ENCODE assay signal across 27 cellular contexts in the genomic region with DNA sequence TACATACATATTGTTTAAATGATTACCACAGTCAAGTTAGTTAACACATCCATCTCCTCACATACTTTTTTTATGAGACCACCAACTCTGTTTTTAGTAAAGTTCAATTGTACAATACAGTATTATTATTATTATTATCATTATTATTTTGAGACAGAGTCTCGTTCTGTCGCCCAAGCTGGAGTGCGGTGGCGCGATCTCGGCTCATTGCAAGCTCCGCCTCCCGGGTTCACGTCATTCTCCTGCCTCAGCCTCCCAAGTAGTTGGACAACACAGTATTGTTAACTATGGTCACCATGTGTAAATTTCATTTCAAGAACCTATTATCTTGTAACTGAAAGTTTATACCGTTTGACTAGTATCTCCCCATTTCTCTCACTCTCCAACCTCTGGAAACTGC.
A peak's percentile ranks its signal among the peaks of the same experiment; 100 is the strongest.
DNase-seq lines count a peak whose midpoint lies in the region; ATAC-seq and TF ChIP-seq lines count a peak whose summit lies in the region.
"Had no signal": no experiment of that assay in that cellular context is flagged by ENCODE, and none has a peak within 500 bp of the region (broad histone marks: within the 10 kb centered on the region; RNA-seq: fewer than 3 reads in every experiment).

No MANE protein-coding gene starts in this region.

- no peaks in the 10 kb centered on the region for H3K27me3 ChIP-seq in heart left ventricle
- H3K27me3 ChIP-seq: BE2C; BLaER1; BLaER1 treated with 17β-estradiol and CSF1 and Interleukin-3, amounts not matched to agents 10 nM and 100 nM had no signal

- ATAC-seq in Right ventricle myocardium superior (ENCODE audit: poor library complexity) (no peak), heart left ventricle (no peak)
- ATAC-seq: A549; CD8-positive, alpha-beta T cell had no signal

- intact Hi-C loops in Right ventricle myocardium superior (cut with DNase I), result no loop called here
- intact Hi-C loops in heart left ventricle (cut with DNase I), result no loop called here

- H3K36me3 ChIP-seq in heart left ventricle, result no peaks in the 10 kb centered on the region
- H3K36me3 ChIP-seq: BE2C; BLaER1; BLaER1 treated with 17β-estradiol and CSF1 and Interleukin-3, amounts not matched to agents 10 nM and 100 nM had no signal

- peak; percentile 29 for DNase-seq in Right ventricle myocardium superior
- no peak for DNase-seq in heart left ventricle
- DNase-seq: 8988T; ACHN; AML-193; BE2C; C1 segment of cervical spinal cord; Caco-2; Calu3; CD4-positive, alpha-beta memory T cell; CD4-positive, alpha-beta T cell; CD4-positive, CD25-positive, alpha-beta regulatory T cell; CD8-positive, alpha-beta memory T cell; CD8-positive, alpha-beta T cell; COR-L47; DMS 273 treated with DMSO at 0.1 percent for 48 hours; DMS153; DMS53; DMS79; DMS79 treated with DMSO at 0.1 percent for 48 hours; DND-41; EL had no signal

- TF ChIP-seq POLR2A in heart left ventricle (IDR thresholded peaks at IDR 0.05), result no peak

- H3K4me1 ChIP-seq in heart left ventricle, result no peaks in the 10 kb centered on the region
- H3K4me1 ChIP-seq: A549; BE2C; BLaER1; BLaER1 treated with 17β-estradiol and CSF1 and Interleukin-3, amounts not matched to agents 10 nM and 100 nM; Caco-2 had no signal

- peaks cover 0 to 2% (median 0%) of the 10 kb centered on the region in 12 donors for H3K9me3 ChIP-seq in heart left ventricle
- H3K9me3 ChIP-seq: A549; BE2C; BLaER1; BLaER1 treated with 17β-estradiol and CSF1 and Interleukin-3, amounts not matched to agents 10 nM and 100 nM; Caco-2 had no signal

- no peak for TF ChIP-seq CTCF in heart left ventricle (IDR thresholded peaks at IDR 0.05)

- no peak overlapping the region for H3K4me3 ChIP-seq in heart left ventricle
- H3K4me3 ChIP-seq: A549; BLaER1; BLaER1 treated with 17β-estradiol and CSF1 and Interleukin-3, amounts not matched to agents 10 nM and 100 nM had no signal

- 94 to 96% (median 95%) methylated on average over 10 of the region's 10 CpGs for WGBS in heart left ventricle, 4 donors

- H3K27ac ChIP-seq in heart left ventricle, result no peak overlapping the region
- H3K27ac ChIP-seq: 22Rv1; A549; BLaER1; BLaER1 treated with 17β-estradiol and CSF1 and Interleukin-3, amounts not matched to agents 10 nM and 100 nM; C4-2B had no signal
